In genomic region chr19:18364826-18365528, GRCh38 we compare ENCODE assay signal across 8 cellular contexts. TPM values are rescaled to one million over a fixed set of nuclear protein-coding genes. Genes with fewer than 3 reads are reported as not detected.
DNase-seq lines count a peak whose midpoint lies in the region; ATAC-seq and TF ChIP-seq lines count a peak whose summit lies in the region.

No MANE protein-coding gene starts in this region.

- ATAC-seq in HG03571 (IDR thresholded peaks at IDR 0.05; ENCODE audit: unreplicated experiment) (no peak), GM21367 (IDR thresholded peaks at IDR 0.05; ENCODE audit: unreplicated experiment) (no peak)
- no peak for ATAC-seq in activated CD4-positive, CD25-positive, alpha-beta regulatory T cell treated with anti-CD3 and anti-CD28 coated beads, Interleukin-2, amount 50 U/mL, for 24 hours

- H3K4me1 ChIP-seq in neutrophil (ENCODE audit: control insufficient read depth in 1 of 2, insufficient read depth in 1 of 2, low read depth in 1 of 2, low read length in 1 of 2) = peaks cover 18 to 23% of the 10 kb centered on the region in 2 experiments

- H3K27me3 ChIP-seq in neutrophil = no peaks in the 10 kb centered on the region

- no peak for TF ChIP-seq CTCF in fibroblast of pulmonary artery (IDR thresholded peaks at IDR 0.05; ENCODE audit: low read length, missing control alignments)
- no peak for TF ChIP-seq CTCF in neutrophil (IDR thresholded peaks at IDR 0.05)

- H3K4me3 ChIP-seq in fibroblast of pulmonary artery (replicated peaks; ENCODE audit: low read depth, low read length) (no peak overlapping the region), neutrophil (ENCODE audit: low read depth in 1 of 2, low read length in 1 of 2) (no peak overlapping the region)

- no peaks in the 10 kb centered on the region for H3K9me3 ChIP-seq in neutrophil

- H3K27ac ChIP-seq in neutrophil = peak overlapping the region; percentile 64

- peaks cover 12% of the 10 kb centered on the region for H3K36me3 ChIP-seq in neutrophil

- peak; percentile 94 for DNase-seq in DMS 273 (lab: John Stamatoyannopoulos, UW; ENCODE audit: unreplicated experiment)
- DNase-seq in M059J (ENCODE audit: low read depth) = peak; percentile 99
- DNase-seq in SW480 (ENCODE audit: low spot score) = peak; percentile 98
- DNase-seq in fibroblast of pulmonary artery (ENCODE audit: low read depth) = peak; percentile 100

RNA-seq across cellular contexts. Expression of gene GDF15, which starts 21.0 kb away (rescaled TPM):
- total RNA-seq in M059J (2014; rRNA removed; shearing (Covaris generic)) = 3.3 and 5.4 TPM in 2 replicates

RNA-seq across cellular contexts. Expression of gene PGPEP1, which starts 24.6 kb away (rescaled TPM):
- total RNA-seq in M059J (2014; rRNA removed; shearing (Covaris generic)) = 10.3 and 13.5 TPM in 2 replicates

RNA-seq across cellular contexts. Expression of gene LRRC25, which starts 32.4 kb away (rescaled TPM):
- total RNA-seq in M059J (2014; rRNA removed; shearing (Covaris generic)) = not detected in 2 replicates

RNA-seq across cellular contexts. Expression of gene LSM4, which starts 42.1 kb away (rescaled TPM):
- 314 and 393 TPM in 2 replicates for total RNA-seq in M059J (2014; rRNA removed; shearing (Covaris generic))

RNA-seq across cellular contexts. Expression of gene SSBP4, which starts 54.2 kb away (rescaled TPM):
- total RNA-seq in M059J (2014; rRNA removed; shearing (Covaris generic)) = 55.3 and 61.9 TPM in 2 replicates
